ENCODE assay signal across 14 cellular contexts in the genomic region with DNA sequence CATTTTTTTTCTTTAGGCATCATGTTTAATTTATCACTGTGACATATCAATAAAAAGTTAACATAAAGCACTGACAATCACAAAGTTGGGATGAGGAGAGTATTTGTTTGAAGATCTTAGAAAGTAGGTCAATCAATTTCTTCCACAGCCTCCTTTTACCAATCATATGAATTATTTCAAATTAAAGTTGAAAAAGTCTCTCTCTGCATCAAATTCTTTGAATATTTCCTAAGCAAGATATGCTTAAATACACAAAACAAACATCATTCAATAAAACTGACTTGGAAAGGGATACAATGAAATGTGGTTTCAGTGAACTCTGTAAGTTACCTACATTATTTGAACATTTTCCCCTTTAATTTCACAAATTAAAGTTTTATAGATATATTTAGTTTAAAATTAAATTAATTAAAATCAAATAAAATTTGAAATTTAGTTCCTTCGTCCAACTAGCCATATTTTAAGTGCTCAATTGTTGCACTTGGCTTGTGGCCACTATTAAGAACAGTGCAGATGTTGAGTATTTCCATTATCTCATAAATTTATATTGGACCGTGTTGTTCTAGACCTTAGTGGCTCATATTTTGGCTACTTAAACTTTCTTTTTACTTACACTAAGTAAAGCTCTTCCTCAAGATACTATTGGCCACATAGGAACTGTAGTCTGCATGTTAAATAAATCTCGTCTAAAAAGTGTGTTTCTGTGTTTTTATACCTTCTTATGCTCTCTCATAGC.
"Had no signal": no experiment of that assay in that cellular context is flagged by ENCODE, and none has a peak within 500 bp of the region (broad histone marks: within the 10 kb centered on the region; RNA-seq: fewer than 3 reads in every experiment).

No MANE protein-coding gene starts in this region.

- DNase-seq: activated CD4-positive, alpha-beta T cell treated with anti-CD3 and anti-CD28 coated beads, Interleukin-2, amount 50 U/mL, for 4 hours; activated gamma-delta T cell; adrenal gland; dorsolateral prefrontal cortex; endodermal cell; heart right ventricle; left cardiac atrium; mesendoderm; nucleus accumbens had no signal

- H3K4me3 ChIP-seq: adrenal gland, cardiac muscle cell, dorsolateral prefrontal cortex, heart right ventricle, right atrium auricular region, tibial nerve, vagina had no signal

- H3K27me3 ChIP-seq: adrenal gland, cardiac muscle cell, dorsolateral prefrontal cortex, heart right ventricle, right atrium auricular region, tibial nerve, vagina had no signal

- ATAC-seq: natural killer cell treated with Interleukin-12 subunit alpha and Interleukin-12 subunit beta and Interleukin-15 and Interleukin-18, amount 100 ng/mL, for 72 hours had no signal

- H3K36me3 ChIP-seq: adrenal gland, cardiac muscle cell, heart right ventricle, right atrium auricular region, tibial nerve, vagina had no signal

- H3K4me1 ChIP-seq: heart right ventricle, right atrium auricular region, tibial nerve, vagina had no signal

- H3K27ac ChIP-seq: cardiac muscle cell, dorsolateral prefrontal cortex, heart right ventricle, right atrium auricular region, tibial nerve, vagina had no signal
